In genomic region chr3:38453075-38453913, GRCh38 we compare ENCODE assay signal across 8 cellular contexts. TPM values are rescaled to one million over a fixed set of nuclear protein-coding genes. Genes with fewer than 3 reads are reported as not detected.
A peak's percentile ranks its signal among the peaks of the same experiment; 100 is the strongest.
DNase-seq lines count a peak whose midpoint lies in the region; ATAC-seq and TF ChIP-seq lines count a peak whose summit lies in the region.

Gene ACVR2B, plus strand, starts transcription at chr3:38453890. Its CDS starts 433 bp downstream, at chr3:38454323.

- DNase-seq in ELF-1 (ENCODE audit: low read depth, low spot score) (peak; percentile 97), NCI-H146 treated with DMSO at 0.1 percent for 48 hours (lab: John Stamatoyannopoulos, UW; ENCODE audit: unreplicated experiment) (peak; percentile 59), T1000 (lab: John Stamatoyannopoulos, UW) (peak; percentile 85), astrocyte of the spinal cord (ENCODE audit: low read depth, low spot score) (peak; percentile 66), hippocampal formation (lab: John Stamatoyannopoulos, UW) (peak; percentile 76 to 87), retina (peak; percentile 88), aorta (peak; percentile 92 to 94)

- H3K27ac ChIP-seq in aorta (ENCODE audit: low read depth in 1 of 2, low read length in 2 of 2) = peak within 1 kb of the TSS in 1 of 2 donors; percentile 16

- no peak for TF ChIP-seq CTCF in astrocyte of the spinal cord (IDR thresholded peaks at IDR 0.05; ENCODE audit: low read depth, low read length)

- no peaks in the 10 kb centered on the region for H3K36me3 ChIP-seq in aorta (ENCODE audit: control insufficient read depth in 1 of 2, insufficient read depth in 2 of 2, low read length in 1 of 2)

- peak within 1 kb of the TSS; percentile 67 for H3K4me3 ChIP-seq in astrocyte of the spinal cord (ENCODE audit: low read depth, low read length)
- H3K4me3 ChIP-seq in aorta (ENCODE audit: low read length in 2 of 2) = peak within 1 kb of the TSS; percentile 70 to 86

- no peaks in the 10 kb centered on the region for H3K9me3 ChIP-seq in aorta (ENCODE audit: control insufficient read depth, low read length)

- H3K4me1 ChIP-seq in aorta (ENCODE audit: control insufficient read depth in 1 of 2, insufficient read depth in 2 of 2, low read length in 2 of 2) = no peaks in the 10 kb centered on the region

- in situ Hi-C loops in astrocyte of the spinal cord (cut with HindIII; ENCODE audit: low sequenced_read_pairs) = no loop called here

- peak; percentile 63 for ATAC-seq in HG02642 (IDR thresholded peaks at IDR 0.05; ENCODE audit: poor library complexity, unreplicated experiment)
- peak; percentile 89 for ATAC-seq in aorta (ENCODE audit: low FRiP score)

- H3K27me3 ChIP-seq in aorta (ENCODE audit: control insufficient read depth in 1 of 2, insufficient read depth in 2 of 2, low read length in 1 of 2) = no peaks in the 10 kb centered on the region

- WGBS in aorta, 2 donors = 6 to 8% methylated on average over 32 to 48 of the region's 48 CpGs

- intact Hi-C loops in aorta (cut with DNase I) = loop anchor here in 1 of 2 donors (5.0 kb wide), 1 partner anchor 316 kb away; the partner anchor contains the start of genes ACAA1 and MYD88

RNA-seq across cellular contexts. Expression of gene ACVR2B, which starts in this region (rescaled TPM):
- 1 to 10 TPM; 4.0 to 8.2 TPM for total RNA-seq in aorta
- polyA plus RNA-seq in aorta = under 1 TPM; 0.38 to 0.61 TPM
